In the genomic region with DNA sequence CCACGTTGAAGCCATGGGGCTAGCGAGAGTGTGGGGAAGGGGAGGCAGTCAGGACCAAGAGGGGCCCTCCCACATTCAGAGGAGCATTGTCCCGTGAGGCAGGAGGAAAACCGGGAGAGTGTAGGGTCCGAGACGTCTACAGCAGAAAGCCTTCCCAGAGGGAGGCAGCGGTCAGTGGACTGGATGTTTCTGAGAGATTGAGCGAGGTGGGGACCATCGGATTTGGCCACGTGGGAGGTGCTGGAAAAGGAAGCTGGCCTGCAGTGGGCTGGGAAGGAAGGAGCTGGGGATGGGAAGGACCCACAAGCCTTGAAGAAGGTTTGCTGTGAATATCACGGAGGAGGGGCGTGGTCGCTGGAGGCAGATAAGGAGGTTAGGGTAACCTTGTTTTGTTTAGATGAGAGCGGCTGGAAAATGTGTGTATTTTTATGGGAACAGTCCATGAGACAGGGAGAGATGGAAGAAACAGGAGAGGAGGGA, we compare ENCODE assay signal across 21 cellular contexts. TPM values are rescaled to one million over a fixed set of nuclear protein-coding genes. Genes with fewer than 3 reads are reported as not detected.
DNase-seq lines count a peak whose midpoint lies in the region; ATAC-seq and TF ChIP-seq lines count a peak whose summit lies in the region.
"Had no signal": no experiment of that assay in that cellular context is flagged by ENCODE, and none has a peak within 500 bp of the region (broad histone marks: within the 10 kb centered on the region; RNA-seq: fewer than 3 reads in every experiment).

No MANE protein-coding gene starts in this region.

- H2BK12ac ChIP-seq in neuronal stem cell (ENCODE audit: low read length), result no peak overlapping the region

- H3K79me1 ChIP-seq in neuronal stem cell (ENCODE audit: low read depth, low read length), result no peaks in the 10 kb centered on the region

- H4K91ac ChIP-seq in neuronal stem cell (ENCODE audit: low read depth, low read length, poor library complexity), result no peak overlapping the region

- H3K9ac ChIP-seq in HCT116 (ENCODE audit: low read length) (peak overlapping the region; percentile 48; the same call in 1 of the 2 replicates), neuronal stem cell (ENCODE audit: low read depth, low read length, poor library complexity) (no peak overlapping the region)

- no peak overlapping the region for H3K4me3 ChIP-seq in HCT116 (replicated peaks in 1 of 2; ENCODE audit: low read depth in 1 of 2, low read length in 2 of 2)
- no peak overlapping the region for H3K4me3 ChIP-seq in neuronal stem cell (ENCODE audit: low read length in 2 of 2)
- H3K4me3 ChIP-seq: transverse colon had no signal

- peak overlapping the region; percentile 55 for H3K18ac ChIP-seq in neuronal stem cell (ENCODE audit: low read length)

- H2BK15ac ChIP-seq in neuronal stem cell (ENCODE audit: low read length), result peak overlapping the region; percentile 54

- H3K4me1 ChIP-seq in HCT116 (ENCODE audit: control insufficient read depth in 1 of 2, insufficient read depth in 2 of 2, low read length in 2 of 2), result peaks cover 61 to 83% of the 10 kb centered on the region in 2 experiments
- H3K4me1 ChIP-seq in neuronal stem cell (ENCODE audit: control insufficient read depth in 2 of 2, insufficient read depth in 1 of 2, low read depth in 1 of 2, low read length in 2 of 2), result peaks cover 7 to 12% of the 10 kb centered on the region in 2 donors

- no peak for DNase-seq in activated CD4-positive, alpha-beta T cell treated with anti-CD3 and anti-CD28 coated beads, Interleukin-2, amount 10 ng/mL, durations not matched to agents 24 days and 14 days
- no peak for DNase-seq in activated CD4-positive, alpha-beta T cell treated with anti-CD3 and anti-CD28 coated beads, Interleukin-2, amount 50 U/mL, for 48 hours
- DNase-seq in HCT116 (ENCODE audit: low read depth, low spot score) (no peak), neuronal stem cell (ENCODE audit: low spot score) (no peak), dermis blood vessel endothelial cell (no peak), AG08395 (ENCODE audit: low spot score) (no peak)
- DNase-seq in activated T-helper 1 cell treated with anti-CD3 and anti-CD28 coated beads, Interleukin-12 subunit alpha, Interleukin-12 subunit beta, Interleukin-2, Interleukin-4 antibody, amounts not matched to agents 30 ng/mL and 10 ng/mL and 1 ng/mL, durations not matched to agents 14 hours and 24 hours and 36 hours (ENCODE audit: low spot score), result no peak
- DNase-seq: activated B cell treated with CpG ODN at 0.5 μM for 24 hours; activated naive CD4-positive, alpha-beta T cell treated with anti-CD3 and anti-CD28 coated beads for 36 hours; DMS53; GOT3; hippocampal formation; islet precursor cell; NCI-H2029 treated with DMSO at 0.1 percent for 48 hours; NCI-H446; T-cell had no signal

- no peaks in the 10 kb centered on the region for H3K9me2 ChIP-seq in HCT116 (ENCODE audit: insufficient read depth)

- H3K36me3 ChIP-seq in HCT116 (ENCODE audit: control insufficient read depth in 1 of 2, insufficient read depth in 2 of 2, low read length in 2 of 2) (no peaks in the 10 kb centered on the region), neuronal stem cell (replicated peaks in 1 of 2; ENCODE audit: control insufficient read depth in 2 of 2, insufficient read depth in 2 of 2, low read length in 2 of 2) (no peaks in the 10 kb centered on the region)
- H3K36me3 ChIP-seq: transverse colon had no signal

- POLR2A ChIA-PET in HCT116 (lab: Charles Lee), result interaction anchor here (1.5 to 2.0 kb wide), 2 partner anchors 18 to 21 kb away, joined by 5 to 7 read pairs; no protein-coding TSS in a partner anchor

- no peaks in the 10 kb centered on the region for H4K20me1 ChIP-seq in HCT116 (ENCODE audit: insufficient read depth)

- no peak overlapping the region for H4K8ac ChIP-seq in neuronal stem cell (ENCODE audit: low read depth, low read length)

- ATAC-seq in HCT116 (no peak), GM21529 (IDR thresholded peaks at IDR 0.05; ENCODE audit: unreplicated experiment) (no peak)
- ATAC-seq: Right ventricle myocardium inferior, T-cell had no signal

- RAD21 ChIA-PET in HCT116 (lab: Charles Lee; ENCODE audit: low non-redundant PET in 1 of 2, low total read pairs in 2 of 2, uncharacterized antibody in 2 of 2, unreplicated experiment in 2 of 2), result no interaction called here

- peak overlapping the region; percentile 63 for H3K4me3 Mint-ChIP-seq in activated CD4-positive, alpha-beta T cell treated with anti-CD3 and anti-CD28 coated beads, Interleukin-2, amount 10 ng/mL, durations not matched to agents 24 days and 14 days
- peak overlapping the region; percentile 2 for H3K4me3 Mint-ChIP-seq in activated T-helper 1 cell treated with anti-CD3 and anti-CD28 coated beads, Interleukin-12 subunit alpha, Interleukin-12 subunit beta, Interleukin-2, Interleukin-4 antibody, amounts not matched to agents 30 ng/mL and 10 ng/mL and 1 ng/mL, durations not matched to agents 14 hours and 24 hours and 36 hours
- H3K4me3 Mint-ChIP-seq: activated B cell treated with CpG ODN at 0.5 μM for 24 hours; activated naive CD4-positive, alpha-beta T cell treated with anti-CD3 and anti-CD28 coated beads for 36 hours; nephron; T-cell had no signal

- H2AFZ ChIP-seq in HCT116 (ENCODE audit: low read depth, low read length, poor library complexity, severe bottlenecking), result no peak overlapping the region
- H2AFZ ChIP-seq in neuronal stem cell (ENCODE audit: low read length), result peak overlapping the region; percentile 39

- peak overlapping the region; percentile 80 for H3K27ac Mint-ChIP-seq in activated CD4-positive, alpha-beta T cell treated with anti-CD3 and anti-CD28 coated beads, Interleukin-2, amount 10 ng/mL, durations not matched to agents 24 days and 14 days
- H3K27ac Mint-ChIP-seq in activated T-helper 1 cell treated with anti-CD3 and anti-CD28 coated beads, Interleukin-12 subunit alpha, Interleukin-12 subunit beta, Interleukin-2, Interleukin-4 antibody, amounts not matched to agents 30 ng/mL and 10 ng/mL and 1 ng/mL, durations not matched to agents 14 hours and 24 hours and 36 hours, result peak overlapping the region; percentile 81
- H3K27ac Mint-ChIP-seq: activated B cell treated with CpG ODN at 0.5 μM for 24 hours; activated naive CD4-positive, alpha-beta T cell treated with anti-CD3 and anti-CD28 coated beads for 36 hours; nephron had no signal

- intact Hi-C loops in activated CD4-positive, alpha-beta T cell treated with anti-CD3 and anti-CD28 coated beads, Interleukin-2, amount 10 ng/mL, durations not matched to agents 24 days and 14 days (cut with micrococcal nuclease), result no loop called here
- intact Hi-C loops in HCT116 (cut with micrococcal nuclease), result no loop called here
- intact Hi-C loops in activated T-helper 1 cell treated with anti-CD3 and anti-CD28 coated beads, Interleukin-12 subunit alpha, Interleukin-12 subunit beta, Interleukin-2, Interleukin-4 antibody, amounts not matched to agents 30 ng/mL and 10 ng/mL and 1 ng/mL, durations not matched to agents 14 hours and 24 hours and 36 hours (cut with micrococcal nuclease), result no loop called here

- no peaks in the 10 kb centered on the region for H3K27me3 ChIP-seq in HCT116 (ENCODE audit: insufficient read depth, low read length)
- peaks cover 0 to 1% (median 0%) of the 10 kb centered on the region in 3 experiments for H3K27me3 ChIP-seq in neuronal stem cell (ENCODE audit: control insufficient read depth in 3 of 3, insufficient read depth in 3 of 3, low read depth in 1 of 3, low read length in 3 of 3)

- H3K23ac ChIP-seq in neuronal stem cell (ENCODE audit: low read depth, low read length, poor library complexity), result no peak overlapping the region

- no peak for TF ChIP-seq POLR2A in HCT116 (IDR thresholded peaks at IDR 0.05; ENCODE audit: borderline replicate concordance, extremely low read depth, insufficient read depth, insufficient read length)

- no TSS peak for BruUV-seq in HCT116 (replicated peaks; lab: Mats Ljungman, UMichigan)

- no peaks in the 10 kb centered on the region for H3K9me3 ChIP-seq in HCT116 (ENCODE audit: control insufficient read depth in 1 of 2, insufficient read depth in 1 of 2, low read depth in 1 of 2, low read length in 2 of 2)
- no peaks in the 10 kb centered on the region for H3K9me3 ChIP-seq in neuronal stem cell (replicated peaks in 1 of 2; ENCODE audit: control insufficient read depth in 2 of 2, insufficient read depth in 1 of 2, low read depth in 1 of 2, low read length in 2 of 2)
- H3K9me3 ChIP-seq: transverse colon had no signal

- no peak for TF ChIP-seq RAD21 in HCT116 (IDR thresholded peaks at IDR 0.05; ENCODE audit: low read depth)

- H2BK5ac ChIP-seq in neuronal stem cell (ENCODE audit: low read length), result peak overlapping the region; percentile 6

- peak overlapping the region; percentile 13 for H2AK5ac ChIP-seq in neuronal stem cell (ENCODE audit: low read depth, low read length)

- TF ChIP-seq CTCF in HCT116 (IDR thresholded peaks at IDR 0.05 in 2 of 3, conservative IDR thresholded peaks at IDR 0.05 in 1 of 3; ENCODE audit: borderline replicate concordance in 1 of 3, insufficient read depth in 1 of 3, low read depth in 2 of 3, low read length in 2 of 3), result no peak

- peak overlapping the region; percentile 88 for H3K27ac ChIP-seq in HCT116 (ENCODE audit: low read depth, low read length)
- H3K27ac ChIP-seq in neuronal stem cell (replicated peaks; ENCODE audit: low read length), result no peak overlapping the region

- H3K27me3 Mint-ChIP-seq in activated CD4-positive, alpha-beta T cell treated with anti-CD3 and anti-CD28 coated beads, Interleukin-2, amount 10 ng/mL, durations not matched to agents 24 days and 14 days, result no peaks in the 10 kb centered on the region
- no peaks in the 10 kb centered on the region for H3K27me3 Mint-ChIP-seq in activated T-helper 1 cell treated with anti-CD3 and anti-CD28 coated beads, Interleukin-12 subunit alpha, Interleukin-12 subunit beta, Interleukin-2, Interleukin-4 antibody, amounts not matched to agents 30 ng/mL and 10 ng/mL and 1 ng/mL, durations not matched to agents 14 hours and 24 hours and 36 hours (ENCODE audit: insufficient read depth)

- H3K36me3 Mint-ChIP-seq in activated CD4-positive, alpha-beta T cell treated with anti-CD3 and anti-CD28 coated beads, Interleukin-2, amount 10 ng/mL, durations not matched to agents 24 days and 14 days (ENCODE audit: low read depth), result no peaks in the 10 kb centered on the region
- peaks cover 5% of the 10 kb centered on the region for H3K36me3 Mint-ChIP-seq in activated T-helper 1 cell treated with anti-CD3 and anti-CD28 coated beads, Interleukin-12 subunit alpha, Interleukin-12 subunit beta, Interleukin-2, Interleukin-4 antibody, amounts not matched to agents 30 ng/mL and 10 ng/mL and 1 ng/mL, durations not matched to agents 14 hours and 24 hours and 36 hours (ENCODE audit: low read depth)
- H3K36me3 Mint-ChIP-seq: CD4-positive, CD25-positive, alpha-beta regulatory T cell; T-cell had no signal

- no peaks in the 10 kb centered on the region for H3K79me2 ChIP-seq in HCT116 (ENCODE audit: insufficient read depth, low read length)

- peaks cover 52% of the 10 kb centered on the region for H3K4me1 Mint-ChIP-seq in activated CD4-positive, alpha-beta T cell treated with anti-CD3 and anti-CD28 coated beads, Interleukin-2, amount 10 ng/mL, durations not matched to agents 24 days and 14 days
- H3K4me1 Mint-ChIP-seq in activated T-helper 1 cell treated with anti-CD3 and anti-CD28 coated beads, Interleukin-12 subunit alpha, Interleukin-12 subunit beta, Interleukin-2, Interleukin-4 antibody, amounts not matched to agents 30 ng/mL and 10 ng/mL and 1 ng/mL, durations not matched to agents 14 hours and 24 hours and 36 hours (ENCODE audit: low read depth), result peaks cover 65% of the 10 kb centered on the region
- H3K4me1 Mint-ChIP-seq: activated B cell treated with CpG ODN at 0.5 μM for 24 hours, nephron had no signal

- WGBS in neuronal stem cell (ENCODE audit: extremely low coverage in 2 of 2, insufficient read length in 2 of 2, insufficient replicate concordance in 1 of 2), 2 donors, result no CpG with 5 or more reads among the region's 14 CpGs

- H3K4me2 ChIP-seq in HCT116 (ENCODE audit: low read length), result peak overlapping the region; percentile 83
- H3K4me2 ChIP-seq in neuronal stem cell (ENCODE audit: insufficient read depth, low read length, poor library complexity, severe bottlenecking), result no peak overlapping the region

- CTCF ChIA-PET in HCT116 (lab: Charles Lee), result interaction anchor here (1.4 kb wide), 1 partner anchor 24 kb away, joined by 3 read pairs; no protein-coding TSS in a partner anchor

- H3K4ac ChIP-seq in neuronal stem cell (ENCODE audit: low read length), result no peak overlapping the region

- H3K14ac ChIP-seq in neuronal stem cell (ENCODE audit: low read length), result no peak overlapping the region

- peaks cover 5% of the 10 kb centered on the region for H3K9me3 Mint-ChIP-seq in activated CD4-positive, alpha-beta T cell treated with anti-CD3 and anti-CD28 coated beads, Interleukin-2, amount 10 ng/mL, durations not matched to agents 24 days and 14 days
- peaks cover 2% of the 10 kb centered on the region for H3K9me3 Mint-ChIP-seq in activated T-helper 1 cell treated with anti-CD3 and anti-CD28 coated beads, Interleukin-12 subunit alpha, Interleukin-12 subunit beta, Interleukin-2, Interleukin-4 antibody, amounts not matched to agents 30 ng/mL and 10 ng/mL and 1 ng/mL, durations not matched to agents 14 hours and 24 hours and 36 hours
- H3K9me3 Mint-ChIP-seq: activated B cell treated with CpG ODN at 0.5 μM for 24 hours; activated naive CD4-positive, alpha-beta T cell treated with anti-CD3 and anti-CD28 coated beads for 36 hours; nephron; T-cell had no signal

- peak overlapping the region; percentile 64 for H2BK120ac ChIP-seq in neuronal stem cell (ENCODE audit: low read depth, low read length)

RNA-seq across cellular contexts. Expression of a gene that starts 14.2 kb away (rescaled TPM):
- 25.4 and 26.6 TPM in 2 replicates for total RNA-seq in activated CD4-positive, alpha-beta T cell treated with anti-CD3 and anti-CD28 coated beads, Interleukin-2, amount 10 ng/mL, durations not matched to agents 24 days and 14 days
- total RNA-seq in HCT116 (2021; ENCODE audit: unreplicated experiment), result 40.1 TPM
- 75.8 and 81.2 TPM in 2 replicates for polyA plus RNA-seq in HCT116 (2012)
- 34.5 and 34.7 TPM in 2 replicates for total RNA-seq in activated T-helper 1 cell treated with anti-CD3 and anti-CD28 coated beads, Interleukin-12 subunit alpha, Interleukin-12 subunit beta, Interleukin-2, Interleukin-4 antibody, amounts not matched to agents 30 ng/mL and 10 ng/mL and 1 ng/mL, durations not matched to agents 14 hours and 24 hours and 36 hours
- polyA plus RNA-seq in neuronal stem cell (2013, experiment 1 of 2), result 18.2 TPM
- polyA plus RNA-seq in neuronal stem cell (2013, experiment 2 of 2), result 16.8 TPM
- 13.1 and 23.5 TPM in 2 replicates for total RNA-seq in dermis blood vessel endothelial cell
- total RNA-seq: activated B cell treated with CpG ODN at 0.5 μM for 24 hours had no signal
